Comparison of ENCODE assay signal across 16 cellular contexts in the genomic region with DNA sequence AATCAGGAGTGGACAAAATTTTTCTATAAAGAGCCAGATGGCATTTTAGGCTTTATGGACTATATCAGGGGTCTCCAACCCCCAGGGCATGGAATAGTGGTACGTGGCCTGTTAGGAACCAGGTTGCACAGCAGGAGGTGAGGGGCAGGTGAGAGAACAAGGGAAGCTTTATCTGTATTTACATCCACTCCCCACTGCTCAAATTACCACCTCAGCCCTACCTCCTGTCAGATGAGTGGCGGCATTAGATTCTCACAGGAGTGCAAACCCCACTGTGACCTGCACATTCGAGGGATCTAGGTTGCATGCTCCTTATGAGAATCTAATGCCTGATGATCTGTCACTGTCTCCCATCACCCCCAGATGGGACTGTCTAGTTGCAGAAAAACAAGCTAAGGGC.
"Had no signal": no experiment of that assay in that cellular context is flagged by ENCODE, and none has a peak within 500 bp of the region (broad histone marks: within the 10 kb centered on the region; RNA-seq: fewer than 3 reads in every experiment).

No MANE protein-coding gene starts in this region.

- H3K4me3 ChIP-seq: gastroesophageal sphincter, ovary, thyroid gland had no signal

- H3K4me3 Mint-ChIP-seq: activated naive CD8-positive, alpha-beta T cell treated with anti-CD3 and anti-CD28 coated beads for 36 hours; dendritic cell treated with granulocyte-macrophage colony-stimulating factor and Interleukin-4, amounts not matched to agents 40 ng/mL and 50 ng/mL, for 4 days; effector memory CD8-positive, alpha-beta T cell; neural crest cell had no signal

- H3K27me3 Mint-ChIP-seq: activated naive CD8-positive, alpha-beta T cell treated with anti-CD3 and anti-CD28 coated beads for 36 hours; dendritic cell treated with granulocyte-macrophage colony-stimulating factor and Interleukin-4, amounts not matched to agents 40 ng/mL and 50 ng/mL, for 4 days; effector memory CD8-positive, alpha-beta T cell had no signal

- H3K27me3 ChIP-seq: gastroesophageal sphincter, ovary, thyroid gland had no signal

- ATAC-seq: activated CD4-positive, CD25-positive, alpha-beta regulatory T cell treated with anti-CD3 and anti-CD28 coated beads, Interleukin-2, amount 50 U/mL, for 24 hours; effector memory CD8-positive, alpha-beta T cell; gastroesophageal sphincter; left ventricle myocardium superior had no signal

- H3K27ac Mint-ChIP-seq: activated naive CD8-positive, alpha-beta T cell treated with anti-CD3 and anti-CD28 coated beads for 36 hours; dendritic cell treated with granulocyte-macrophage colony-stimulating factor and Interleukin-4, amounts not matched to agents 40 ng/mL and 50 ng/mL, for 4 days had no signal

- DNase-seq: activated gamma-delta T cell treated with Interleukin-2 at 50 U/mL for 16 hours; activated naive CD8-positive, alpha-beta T cell treated with anti-CD3 and anti-CD28 coated beads for 36 hours; activated T-cell treated with anti-CD3 and anti-CD28 coated beads, Interleukin-2, amount 50 U/mL, for 1 hour; anterior cingulate cortex; cerebellar nuclear complex; effector memory CD8-positive, alpha-beta T cell; kidney; left ventricle myocardium superior; mesenchymal stem cell; ovary; retina; thyroid gland had no signal

- H3K4me1 ChIP-seq: gastroesophageal sphincter, thyroid gland had no signal

- H3K9me3 ChIP-seq: gastroesophageal sphincter, ovary, thyroid gland had no signal

- H3K9me3 Mint-ChIP-seq: activated naive CD8-positive, alpha-beta T cell treated with anti-CD3 and anti-CD28 coated beads for 36 hours; dendritic cell treated with granulocyte-macrophage colony-stimulating factor and Interleukin-4, amounts not matched to agents 40 ng/mL and 50 ng/mL, for 4 days; effector memory CD8-positive, alpha-beta T cell; neural crest cell had no signal

- H3K36me3 ChIP-seq: ovary had no signal

- H3K27ac ChIP-seq: gastroesophageal sphincter, ovary, thyroid gland had no signal
